Comparison of ENCODE assay signal across 1 cellular context in the genomic region with DNA sequence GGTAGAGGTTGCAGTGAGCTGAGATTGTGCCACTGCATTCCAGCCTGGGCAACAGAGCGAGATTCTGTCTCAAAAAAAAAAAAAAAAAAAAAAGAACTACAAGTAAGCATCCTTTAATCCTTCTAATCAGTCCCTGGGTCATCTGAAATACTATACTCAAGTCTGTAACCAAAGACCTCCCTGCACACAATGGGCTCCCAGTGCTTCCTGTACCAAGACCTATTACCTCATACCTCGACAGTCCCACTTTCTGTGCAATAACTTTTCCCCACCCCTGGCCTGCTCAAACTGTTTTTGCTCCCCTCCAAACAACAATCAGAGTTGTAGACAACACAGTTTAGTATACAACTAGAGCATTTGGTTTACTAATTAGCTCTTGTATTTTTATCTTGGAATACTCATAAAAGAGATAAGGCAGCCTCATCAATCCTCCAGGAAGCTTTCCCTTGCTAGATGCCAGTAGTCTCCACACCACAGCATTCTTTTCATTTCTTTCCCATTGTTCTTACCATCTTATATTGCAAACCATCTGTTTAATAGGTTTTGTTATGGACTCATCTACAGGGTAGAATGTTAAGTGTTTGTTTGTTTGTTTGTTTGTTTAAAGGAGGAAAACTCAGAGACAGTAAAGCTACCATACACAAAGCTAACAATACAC.
A peak's percentile ranks its signal among the peaks of the same experiment; 100 is the strongest.
TF ChIP-seq lines count a peak whose summit lies in the region.

No MANE protein-coding gene starts in this region.

TF ChIP-seq in HEK293, 187 proteins besides CTCF, POLR2A, EP300 and RAD21 (continued from another document and continues in another):
- TF ChIP-seq, protein P1, sequence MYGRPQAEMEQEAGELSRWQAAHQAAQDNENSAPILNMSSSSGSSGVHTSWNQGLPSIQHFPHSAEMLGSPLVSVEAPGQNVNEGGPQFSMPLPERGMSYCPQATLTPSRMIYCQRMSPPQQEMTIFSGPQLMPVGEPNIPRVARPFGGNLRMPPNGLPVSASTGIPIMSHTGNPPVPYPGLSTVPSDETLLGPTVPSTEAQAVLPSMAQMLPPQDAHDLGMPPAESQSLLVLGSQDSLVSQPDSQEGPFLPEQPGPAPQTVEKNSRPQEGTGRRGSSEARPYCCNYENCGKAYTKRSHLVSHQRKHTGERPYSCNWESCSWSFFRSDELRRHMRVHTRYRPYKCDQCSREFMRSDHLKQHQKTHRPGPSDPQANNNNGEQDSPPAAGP (tag by site-specific recombination; IDR thresholded peaks at IDR 0.05): no peak
- TF ChIP-seq, protein P2, sequence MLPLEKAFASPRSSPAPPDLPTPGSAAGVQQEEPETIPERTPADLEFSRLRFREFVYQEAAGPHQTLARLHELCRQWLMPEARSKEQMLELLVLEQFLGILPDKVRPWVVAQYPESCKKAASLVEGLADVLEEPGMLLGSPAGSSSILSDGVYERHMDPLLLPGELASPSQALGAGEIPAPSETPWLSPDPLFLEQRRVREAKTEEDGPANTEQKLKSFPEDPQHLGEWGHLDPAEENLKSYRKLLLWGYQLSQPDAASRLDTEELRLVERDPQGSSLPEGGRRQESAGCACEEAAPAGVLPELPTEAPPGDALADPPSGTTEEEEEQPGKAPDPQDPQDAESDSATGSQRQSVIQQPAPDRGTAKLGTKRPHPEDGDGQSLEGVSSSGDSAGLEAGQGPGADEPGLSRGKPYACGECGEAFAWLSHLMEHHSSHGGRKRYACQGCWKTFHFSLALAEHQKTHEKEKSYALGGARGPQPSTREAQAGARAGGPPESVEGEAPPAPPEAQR (tag by site-specific recombination; IDR thresholded peaks at IDR 0.05): no peak
- 0 out of 2 replicates have a peak, but pooled peaks have one; percentile 22 for TF ChIP-seq ZEB2 (tag by site-specific recombination; IDR thresholded peaks at IDR 0.05)
- peak; percentile 65; the same call in 1 of the 2 replicates for TF ChIP-seq PRDM1 (tag by site-specific recombination; IDR thresholded peaks at IDR 0.05)
- 0 out of 2 replicates have a peak, but pooled peaks have one; percentile 51 for TF ChIP-seq BCL11A (tag by site-specific recombination; IDR thresholded peaks at IDR 0.05; ENCODE audit: low read depth)
- TF ChIP-seq, protein P3, sequence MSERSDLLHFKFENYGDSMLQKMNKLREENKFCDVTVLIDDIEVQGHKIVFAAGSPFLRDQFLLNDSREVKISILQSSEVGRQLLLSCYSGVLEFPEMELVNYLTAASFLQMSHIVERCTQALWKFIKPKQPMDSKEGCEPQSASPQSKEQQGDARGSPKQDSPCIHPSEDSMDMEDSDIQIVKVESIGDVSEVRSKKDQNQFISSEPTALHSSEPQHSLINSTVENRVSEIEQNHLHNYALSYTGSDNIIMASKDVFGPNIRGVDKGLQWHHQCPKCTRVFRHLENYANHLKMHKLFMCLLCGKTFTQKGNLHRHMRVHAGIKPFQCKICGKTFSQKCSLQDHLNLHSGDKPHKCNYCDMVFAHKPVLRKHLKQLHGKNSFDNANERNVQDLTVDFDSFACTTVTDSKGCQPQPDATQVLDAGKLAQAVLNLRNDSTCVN (tag by site-specific recombination; optimal IDR thresholded peaks at IDR 0.05): no peak
- TF ChIP-seq, protein P4, sequence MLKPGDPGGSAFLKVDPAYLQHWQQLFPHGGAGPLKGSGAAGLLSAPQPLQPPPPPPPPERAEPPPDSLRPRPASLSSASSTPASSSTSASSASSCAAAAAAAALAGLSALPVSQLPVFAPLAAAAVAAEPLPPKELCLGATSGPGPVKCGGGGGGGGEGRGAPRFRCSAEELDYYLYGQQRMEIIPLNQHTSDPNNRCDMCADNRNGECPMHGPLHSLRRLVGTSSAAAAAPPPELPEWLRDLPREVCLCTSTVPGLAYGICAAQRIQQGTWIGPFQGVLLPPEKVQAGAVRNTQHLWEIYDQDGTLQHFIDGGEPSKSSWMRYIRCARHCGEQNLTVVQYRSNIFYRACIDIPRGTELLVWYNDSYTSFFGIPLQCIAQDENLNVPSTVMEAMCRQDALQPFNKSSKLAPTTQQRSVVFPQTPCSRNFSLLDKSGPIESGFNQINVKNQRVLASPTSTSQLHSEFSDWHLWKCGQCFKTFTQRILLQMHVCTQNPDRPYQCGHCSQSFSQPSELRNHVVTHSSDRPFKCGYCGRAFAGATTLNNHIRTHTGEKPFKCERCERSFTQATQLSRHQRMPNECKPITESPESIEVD (tag by site-specific recombination; IDR thresholded peaks at IDR 0.05): no peak
- TF ChIP-seq, protein P5, sequence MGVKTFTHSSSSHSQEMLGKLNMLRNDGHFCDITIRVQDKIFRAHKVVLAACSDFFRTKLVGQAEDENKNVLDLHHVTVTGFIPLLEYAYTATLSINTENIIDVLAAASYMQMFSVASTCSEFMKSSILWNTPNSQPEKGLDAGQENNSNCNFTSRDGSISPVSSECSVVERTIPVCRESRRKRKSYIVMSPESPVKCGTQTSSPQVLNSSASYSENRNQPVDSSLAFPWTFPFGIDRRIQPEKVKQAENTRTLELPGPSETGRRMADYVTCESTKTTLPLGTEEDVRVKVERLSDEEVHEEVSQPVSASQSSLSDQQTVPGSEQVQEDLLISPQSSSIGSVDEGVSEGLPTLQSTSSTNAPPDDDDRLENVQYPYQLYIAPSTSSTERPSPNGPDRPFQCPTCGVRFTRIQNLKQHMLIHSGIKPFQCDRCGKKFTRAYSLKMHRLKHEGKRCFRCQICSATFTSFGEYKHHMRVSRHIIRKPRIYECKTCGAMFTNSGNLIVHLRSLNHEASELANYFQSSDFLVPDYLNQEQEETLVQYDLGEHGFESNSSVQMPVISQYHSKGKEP (tag by site-specific recombination; IDR thresholded peaks at IDR 0.05): 0 out of 2 replicates have a peak, but pooled peaks have one; percentile 22
- TF ChIP-seq, protein P6, sequence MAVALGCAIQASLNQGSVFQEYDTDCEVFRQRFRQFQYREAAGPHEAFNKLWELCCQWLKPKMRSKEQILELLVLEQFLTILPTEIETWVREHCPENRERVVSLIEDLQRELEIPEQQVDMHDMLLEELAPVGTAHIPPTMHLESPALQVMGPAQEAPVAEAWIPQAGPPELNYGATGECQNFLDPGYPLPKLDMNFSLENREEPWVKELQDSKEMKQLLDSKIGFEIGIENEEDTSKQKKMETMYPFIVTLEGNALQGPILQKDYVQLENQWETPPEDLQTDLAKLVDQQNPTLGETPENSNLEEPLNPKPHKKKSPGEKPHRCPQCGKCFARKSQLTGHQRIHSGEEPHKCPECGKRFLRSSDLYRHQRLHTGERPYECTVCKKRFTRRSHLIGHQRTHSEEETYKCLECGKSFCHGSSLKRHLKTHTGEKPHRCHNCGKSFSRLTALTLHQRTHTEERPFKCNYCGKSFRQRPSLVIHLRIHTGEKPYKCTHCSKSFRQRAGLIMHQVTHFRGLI (tag by site-specific recombination; IDR thresholded peaks at IDR 0.05): no peak
- TF ChIP-seq ZSCAN16 (tag by site-specific recombination; IDR thresholded peaks at IDR 0.05): no peak
- TF ChIP-seq, protein P7, sequence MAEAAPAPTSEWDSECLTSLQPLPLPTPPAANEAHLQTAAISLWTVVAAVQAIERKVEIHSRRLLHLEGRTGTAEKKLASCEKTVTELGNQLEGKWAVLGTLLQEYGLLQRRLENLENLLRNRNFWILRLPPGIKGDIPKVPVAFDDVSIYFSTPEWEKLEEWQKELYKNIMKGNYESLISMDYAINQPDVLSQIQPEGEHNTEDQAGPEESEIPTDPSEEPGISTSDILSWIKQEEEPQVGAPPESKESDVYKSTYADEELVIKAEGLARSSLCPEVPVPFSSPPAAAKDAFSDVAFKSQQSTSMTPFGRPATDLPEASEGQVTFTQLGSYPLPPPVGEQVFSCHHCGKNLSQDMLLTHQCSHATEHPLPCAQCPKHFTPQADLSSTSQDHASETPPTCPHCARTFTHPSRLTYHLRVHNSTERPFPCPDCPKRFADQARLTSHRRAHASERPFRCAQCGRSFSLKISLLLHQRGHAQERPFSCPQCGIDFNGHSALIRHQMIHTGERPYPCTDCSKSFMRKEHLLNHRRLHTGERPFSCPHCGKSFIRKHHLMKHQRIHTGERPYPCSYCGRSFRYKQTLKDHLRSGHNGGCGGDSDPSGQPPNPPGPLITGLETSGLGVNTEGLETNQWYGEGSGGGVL (tag by site-specific recombination; IDR thresholded peaks at IDR 0.05): no peak
- TF ChIP-seq, protein P8, sequence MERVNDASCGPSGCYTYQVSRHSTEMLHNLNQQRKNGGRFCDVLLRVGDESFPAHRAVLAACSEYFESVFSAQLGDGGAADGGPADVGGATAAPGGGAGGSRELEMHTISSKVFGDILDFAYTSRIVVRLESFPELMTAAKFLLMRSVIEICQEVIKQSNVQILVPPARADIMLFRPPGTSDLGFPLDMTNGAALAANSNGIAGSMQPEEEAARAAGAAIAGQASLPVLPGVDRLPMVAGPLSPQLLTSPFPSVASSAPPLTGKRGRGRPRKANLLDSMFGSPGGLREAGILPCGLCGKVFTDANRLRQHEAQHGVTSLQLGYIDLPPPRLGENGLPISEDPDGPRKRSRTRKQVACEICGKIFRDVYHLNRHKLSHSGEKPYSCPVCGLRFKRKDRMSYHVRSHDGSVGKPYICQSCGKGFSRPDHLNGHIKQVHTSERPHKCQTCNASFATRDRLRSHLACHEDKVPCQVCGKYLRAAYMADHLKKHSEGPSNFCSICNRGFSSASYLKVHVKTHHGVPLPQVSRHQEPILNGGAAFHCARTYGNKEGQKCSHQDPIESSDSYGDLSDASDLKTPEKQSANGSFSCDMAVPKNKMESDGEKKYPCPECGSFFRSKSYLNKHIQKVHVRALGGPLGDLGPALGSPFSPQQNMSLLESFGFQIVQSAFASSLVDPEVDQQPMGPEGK (tag by site-specific recombination; IDR thresholded peaks at IDR 0.05): peak; percentile 39; the same call in 1 of the 2 replicates
- no peak for TF ChIP-seq WT1 (tag by site-specific recombination; IDR thresholded peaks at IDR 0.05)
- TF ChIP-seq, protein P9, sequence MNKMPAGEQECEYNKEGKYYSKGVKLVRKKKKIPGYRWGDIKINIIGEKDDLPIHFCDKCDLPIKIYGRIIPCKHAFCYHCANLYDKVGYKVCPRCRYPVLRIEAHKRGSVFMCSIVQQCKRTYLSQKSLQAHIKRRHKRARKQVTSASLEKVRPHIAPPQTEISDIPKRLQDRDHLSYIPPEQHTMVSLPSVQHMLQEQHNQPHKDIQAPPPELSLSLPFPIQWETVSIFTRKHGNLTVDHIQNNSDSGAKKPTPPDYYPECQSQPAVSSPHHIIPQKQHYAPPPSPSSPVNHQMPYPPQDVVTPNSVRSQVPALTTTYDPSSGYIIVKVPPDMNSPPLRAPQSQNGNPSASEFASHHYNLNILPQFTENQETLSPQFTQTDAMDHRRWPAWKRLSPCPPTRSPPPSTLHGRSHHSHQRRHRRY (tag by site-specific recombination; IDR thresholded peaks at IDR 0.05): no peak
- TF ChIP-seq ZNF558 (tag by site-specific recombination; IDR thresholded peaks at IDR 0.05): no peak
- TF ChIP-seq MZF1 (tag by site-specific recombination; IDR thresholded peaks at IDR 0.05; ENCODE audit: borderline replicate concordance): no peak
- TF ChIP-seq ZFP37 (tag by site-specific recombination; IDR thresholded peaks at IDR 0.05): no peak
- TF ChIP-seq ZNF2 (tag by site-specific recombination; IDR thresholded peaks at IDR 0.05): 0 out of 2 replicates have a peak, but pooled peaks have one; percentile 41
- TF ChIP-seq ZNF221 (tag by site-specific recombination; IDR thresholded peaks at IDR 0.05; ENCODE audit: borderline replicate concordance): no peak
- no peak for TF ChIP-seq KLF10 (tag by site-specific recombination; IDR thresholded peaks at IDR 0.05)
- TF ChIP-seq ZNF274 (IDR thresholded peaks at IDR 0.05; ENCODE audit: low read length): no peak
- TF ChIP-seq ZNF274 (tag by site-specific recombination; IDR thresholded peaks at IDR 0.05; ENCODE audit: borderline replicate concordance): no peak
- TF ChIP-seq, protein P10, sequence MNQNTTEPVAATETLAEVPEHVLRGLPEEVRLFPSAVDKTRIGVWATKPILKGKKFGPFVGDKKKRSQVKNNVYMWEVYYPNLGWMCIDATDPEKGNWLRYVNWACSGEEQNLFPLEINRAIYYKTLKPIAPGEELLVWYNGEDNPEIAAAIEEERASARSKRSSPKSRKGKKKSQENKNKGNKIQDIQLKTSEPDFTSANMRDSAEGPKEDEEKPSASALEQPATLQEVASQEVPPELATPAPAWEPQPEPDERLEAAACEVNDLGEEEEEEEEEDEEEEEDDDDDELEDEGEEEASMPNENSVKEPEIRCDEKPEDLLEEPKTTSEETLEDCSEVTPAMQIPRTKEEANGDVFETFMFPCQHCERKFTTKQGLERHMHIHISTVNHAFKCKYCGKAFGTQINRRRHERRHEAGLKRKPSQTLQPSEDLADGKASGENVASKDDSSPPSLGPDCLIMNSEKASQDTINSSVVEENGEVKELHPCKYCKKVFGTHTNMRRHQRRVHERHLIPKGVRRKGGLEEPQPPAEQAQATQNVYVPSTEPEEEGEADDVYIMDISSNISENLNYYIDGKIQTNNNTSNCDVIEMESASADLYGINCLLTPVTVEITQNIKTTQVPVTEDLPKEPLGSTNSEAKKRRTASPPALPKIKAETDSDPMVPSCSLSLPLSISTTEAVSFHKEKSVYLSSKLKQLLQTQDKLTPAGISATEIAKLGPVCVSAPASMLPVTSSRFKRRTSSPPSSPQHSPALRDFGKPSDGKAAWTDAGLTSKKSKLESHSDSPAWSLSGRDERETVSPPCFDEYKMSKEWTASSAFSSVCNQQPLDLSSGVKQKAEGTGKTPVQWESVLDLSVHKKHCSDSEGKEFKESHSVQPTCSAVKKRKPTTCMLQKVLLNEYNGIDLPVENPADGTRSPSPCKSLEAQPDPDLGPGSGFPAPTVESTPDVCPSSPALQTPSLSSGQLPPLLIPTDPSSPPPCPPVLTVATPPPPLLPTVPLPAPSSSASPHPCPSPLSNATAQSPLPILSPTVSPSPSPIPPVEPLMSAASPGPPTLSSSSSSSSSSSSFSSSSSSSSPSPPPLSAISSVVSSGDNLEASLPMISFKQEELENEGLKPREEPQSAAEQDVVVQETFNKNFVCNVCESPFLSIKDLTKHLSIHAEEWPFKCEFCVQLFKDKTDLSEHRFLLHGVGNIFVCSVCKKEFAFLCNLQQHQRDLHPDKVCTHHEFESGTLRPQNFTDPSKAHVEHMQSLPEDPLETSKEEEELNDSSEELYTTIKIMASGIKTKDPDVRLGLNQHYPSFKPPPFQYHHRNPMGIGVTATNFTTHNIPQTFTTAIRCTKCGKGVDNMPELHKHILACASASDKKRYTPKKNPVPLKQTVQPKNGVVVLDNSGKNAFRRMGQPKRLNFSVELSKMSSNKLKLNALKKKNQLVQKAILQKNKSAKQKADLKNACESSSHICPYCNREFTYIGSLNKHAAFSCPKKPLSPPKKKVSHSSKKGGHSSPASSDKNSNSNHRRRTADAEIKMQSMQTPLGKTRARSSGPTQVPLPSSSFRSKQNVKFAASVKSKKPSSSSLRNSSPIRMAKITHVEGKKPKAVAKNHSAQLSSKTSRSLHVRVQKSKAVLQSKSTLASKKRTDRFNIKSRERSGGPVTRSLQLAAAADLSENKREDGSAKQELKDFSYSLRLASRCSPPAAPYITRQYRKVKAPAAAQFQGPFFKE (tag by site-specific recombination; IDR thresholded peaks at IDR 0.05; ENCODE audit: borderline replicate concordance): no peak
- TF ChIP-seq ZNF341 (tag by site-specific recombination; IDR thresholded peaks at IDR 0.05; ENCODE audit: low read depth): no peak
- no peak for TF ChIP-seq ZNF214 (tag by site-specific recombination; IDR thresholded peaks at IDR 0.05; ENCODE audit: borderline replicate concordance)
- no peak for TF ChIP-seq ZNF48 (tag by site-specific recombination; IDR thresholded peaks at IDR 0.05)
- no peak for TF ChIP-seq ZNF146 (tag by site-specific recombination; IDR thresholded peaks at IDR 0.05)
- TF ChIP-seq ZNF366 (tag by site-specific recombination; conservative IDR thresholded peaks at IDR 0.05): 0 out of 2 replicates have a peak, but pooled peaks have one; percentile 35
- TF ChIP-seq MEIS1 (CRISPR knock-in tag; IDR thresholded peaks at IDR 0.05; ENCODE audit: borderline replicate concordance): no peak
- no peak for TF ChIP-seq ZNF202 (tag by site-specific recombination; IDR thresholded peaks at IDR 0.05; ENCODE audit: borderline replicate concordance)
- no peak for TF ChIP-seq ZNF514 (tag by site-specific recombination; IDR thresholded peaks at IDR 0.05)
- TF ChIP-seq ZNF311 (tag by site-specific recombination; IDR thresholded peaks at IDR 0.05; ENCODE audit: borderline replicate concordance): no peak
- TF ChIP-seq REPIN1 (tag by site-specific recombination; IDR thresholded peaks at IDR 0.05; ENCODE audit: low read depth): no peak
- TF ChIP-seq ZNF302 (tag by site-specific recombination; IDR thresholded peaks at IDR 0.05; ENCODE audit: low read depth): no peak
